ENCODE assay signal across 8 cellular contexts in the genomic region with DNA sequence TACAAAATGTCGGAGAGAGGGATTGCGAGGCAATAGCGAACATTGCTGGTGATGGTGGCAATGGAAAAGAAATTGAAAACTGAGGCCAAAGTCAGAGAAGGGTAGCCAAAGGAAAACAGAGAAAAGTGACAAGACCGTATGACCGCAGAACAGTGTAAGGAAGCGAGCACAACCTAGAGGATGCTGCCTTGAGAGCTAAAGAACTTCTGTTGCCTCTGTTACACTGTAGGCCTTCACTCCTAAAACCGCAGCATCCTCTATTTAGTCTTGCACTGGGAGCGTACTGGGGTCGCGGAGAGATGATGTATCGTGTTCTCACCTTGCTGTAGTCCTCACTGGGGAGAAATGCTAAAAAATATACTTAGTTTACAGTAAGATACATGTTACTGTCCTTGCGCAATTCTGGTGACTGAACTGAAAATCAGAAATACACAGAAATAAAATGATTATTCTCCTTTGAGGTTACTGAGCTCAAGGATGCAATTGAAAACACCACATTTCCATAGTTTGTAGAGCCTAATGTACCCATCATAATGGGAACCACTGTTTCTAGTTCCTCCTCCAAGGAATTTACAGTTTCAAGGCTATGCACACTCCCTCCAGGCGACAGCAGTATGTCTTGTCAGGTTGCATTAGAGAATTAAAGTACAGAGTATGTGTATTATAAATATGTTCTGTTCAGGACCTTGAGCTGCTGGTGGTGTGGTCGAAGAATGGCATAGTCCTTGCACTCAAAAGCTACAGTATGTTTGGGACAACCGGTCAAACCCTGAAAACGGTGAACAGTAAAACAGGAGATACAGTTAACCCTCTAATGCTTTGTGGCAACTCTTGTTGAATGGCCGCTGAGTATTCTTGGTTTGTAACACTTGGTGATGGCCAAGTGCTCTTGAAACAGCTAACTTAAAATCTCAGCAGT. TPM values are rescaled to one million over a fixed set of nuclear protein-coding genes. Genes with fewer than 3 reads are reported as not detected.
DNase-seq lines count a peak whose midpoint lies in the region; ATAC-seq and TF ChIP-seq lines count a peak whose summit lies in the region.

No MANE protein-coding gene starts in this region.

- H3K4me3 Mint-ChIP-seq in CD4-positive, CD25-positive, alpha-beta regulatory T cell = peak overlapping the region; percentile 97 to 100 (median 100)
- peak overlapping the region; percentile 88 for H3K4me3 Mint-ChIP-seq in H9
- H3K4me3 Mint-ChIP-seq in endodermal cell = peak overlapping the region; percentile 72
- peak overlapping the region; percentile 99 for H3K4me3 Mint-ChIP-seq in natural killer cell

- no peak overlapping the region for H3K56ac ChIP-seq in H9 (ENCODE audit: insufficient read length, low read depth, low read length)

- H4K20me1 ChIP-seq in H9 (ENCODE audit: control insufficient read depth, insufficient read depth, insufficient read length) = no peaks in the 10 kb centered on the region

- no peaks in the 10 kb centered on the region for H3K36me3 ChIP-seq in CD4-positive, CD25-positive, alpha-beta regulatory T cell (ENCODE audit: control insufficient read depth, insufficient read depth, low read length)
- H3K36me3 ChIP-seq in SK-N-MC (ENCODE audit: insufficient read depth, low read length) (no peaks in the 10 kb centered on the region), endodermal cell (ENCODE audit: control insufficient read depth, insufficient read depth, low read length) (no peaks in the 10 kb centered on the region)

- H2BK20ac ChIP-seq in H9 (ENCODE audit: low read depth, low read length, poor library complexity, severe bottlenecking) = no peak overlapping the region

- peak overlapping the region; percentile 96 for H3K27ac ChIP-seq in CD4-positive, CD25-positive, alpha-beta regulatory T cell (ENCODE audit: insufficient read depth, low read length, poor library complexity, severe bottlenecking)
- H3K27ac ChIP-seq in H9 (ENCODE audit: insufficient read length, low read depth, low read length) (peak overlapping the region; percentile 46), SK-N-MC (peak overlapping the region; percentile 67), endodermal cell (ENCODE audit: low read depth, low read length) (peak overlapping the region; percentile 49)

- H2BK12ac ChIP-seq in H9 (ENCODE audit: insufficient read length, low read depth, low read length) = no peak overlapping the region

- peak; percentile 10 to 68 (median 52) for DNase-seq in CD4-positive, CD25-positive, alpha-beta regulatory T cell
- peak; percentile 39 for DNase-seq in H9
- no peak for DNase-seq in SK-N-MC (ENCODE audit: low read depth, low spot score)
- peak; percentile 50 for DNase-seq in endodermal cell
- peak; percentile 34 for DNase-seq in natural killer cell
- no peak for DNase-seq in NCI-H524 treated with DMSO at 0.1 percent for 48 hours (lab: John Stamatoyannopoulos, UW)
- no peak for DNase-seq in NCI-H2081 treated with DMSO at 0.1 percent for 48 hours (lab: John Stamatoyannopoulos, UW)

- peaks cover 10% of the 10 kb centered on the region for H3K36me3 Mint-ChIP-seq in CD4-positive, CD25-positive, alpha-beta regulatory T cell
- H3K36me3 Mint-ChIP-seq in H9 (ENCODE audit: insufficient read depth in 1 of 3, low read depth in 3 of 3) = no peaks in the 10 kb centered on the region
- no peaks in the 10 kb centered on the region for H3K36me3 Mint-ChIP-seq in endodermal cell (ENCODE audit: low read depth)
- H3K36me3 Mint-ChIP-seq in natural killer cell = no peaks in the 10 kb centered on the region

- peaks cover 11% of the 10 kb centered on the region for H3K23me2 ChIP-seq in H9 (ENCODE audit: insufficient read length, low read depth, low read length, poor library complexity, severe bottlenecking)

- no peak overlapping the region for H2BK15ac ChIP-seq in H9 (ENCODE audit: low read depth, low read length)

- WGBS in H9 (ENCODE audit: extremely low coverage, insufficient read length, low lambda C conversion rate) = no CpG with 5 or more reads among the region's 17 CpGs
- 15 to 16% methylated on average over 10 to 17 of the region's 17 CpGs for WGBS in endodermal cell (ENCODE audit: insufficient coverage in 1 of 2, insufficient read length in 1 of 2), 2 experiments

- TF ChIP-seq CTCF in H9 (conservative IDR thresholded peaks at IDR 0.05) (no peak), endodermal cell (conservative IDR thresholded peaks at IDR 0.05) (no peak), natural killer cell (IDR thresholded peaks at IDR 0.05) (no peak)

- ATAC-seq in CD4-positive, CD25-positive, alpha-beta regulatory T cell (ENCODE audit: low read depth in 2 of 2) = peak in 1 of 2 donors; percentile 16
- ATAC-seq in natural killer cell = peak in 1 of 3 donors; percentile 18
- ATAC-seq in HG03342 (IDR thresholded peaks at IDR 0.05; ENCODE audit: unreplicated experiment) = no peak

- intact Hi-C loops in natural killer cell (cut with micrococcal nuclease) = loop anchor here (2.0 to 10.0 kb wide), 6 partner anchors 55 to 633 kb away; a partner anchor contains a TSS

- no peak overlapping the region for H2BK120ac ChIP-seq in H9 (ENCODE audit: low read depth, low read length, poor library complexity, severe bottlenecking)

- H3K27me3 Mint-ChIP-seq in CD4-positive, CD25-positive, alpha-beta regulatory T cell = no peaks in the 10 kb centered on the region
- H3K27me3 Mint-ChIP-seq in H9 (ENCODE audit: low read depth) (no peaks in the 10 kb centered on the region), endodermal cell (ENCODE audit: insufficient read depth) (no peaks in the 10 kb centered on the region), natural killer cell (ENCODE audit: low read depth in 2 of 2) (no peaks in the 10 kb centered on the region)

- H3K79me2 ChIP-seq in H9 (ENCODE audit: insufficient read depth, low read length) = peaks cover 2% of the 10 kb centered on the region; the same call in 1 of the 2 replicates

- H3K4me2 ChIP-seq in H9 (ENCODE audit: insufficient read depth, insufficient read length, low read length) = peak overlapping the region; percentile 84

- H3K9ac ChIP-seq in H9 (ENCODE audit: extremely low read depth, insufficient read length, low read length) = peak overlapping the region; percentile 71
- H3K9ac ChIP-seq in SK-N-MC (ENCODE audit: insufficient read length) = peak overlapping the region; percentile 80
- H3K9ac ChIP-seq in endodermal cell (ENCODE audit: extremely low read depth, low read length, poor library complexity, severe bottlenecking) = peak overlapping the region; percentile 74

- H3T11ph ChIP-seq in H9 (ENCODE audit: low read length) = no peak overlapping the region

- H4K91ac ChIP-seq in H9 (ENCODE audit: insufficient read length, low read depth, low read length) = no peak overlapping the region

- H3K27ac Mint-ChIP-seq in CD4-positive, CD25-positive, alpha-beta regulatory T cell = peak overlapping the region; percentile 99 to 100 (median 99)
- H3K27ac Mint-ChIP-seq in H9 (peak overlapping the region; percentile 94 to 99 (median 96)), endodermal cell (peak overlapping the region; percentile 92), natural killer cell (peak overlapping the region; percentile 96 to 99)

- H3K14ac ChIP-seq in H9 (ENCODE audit: insufficient read depth, low read length) = no peak overlapping the region

- H3K23ac ChIP-seq in H9 (ENCODE audit: insufficient read length, low read depth, low read length) = no peak overlapping the region

- H2AK5ac ChIP-seq in H9 (ENCODE audit: insufficient read length, low read length) = no peak overlapping the region

- H3K9me3 Mint-ChIP-seq in CD4-positive, CD25-positive, alpha-beta regulatory T cell = peaks cover 0 to 1% (median 0%) of the 10 kb centered on the region in 7 donors
- H3K9me3 Mint-ChIP-seq in H9 (no peaks in the 10 kb centered on the region; a peak in 1 of 5 replicates), endodermal cell (no peaks in the 10 kb centered on the region), natural killer cell (no peaks in the 10 kb centered on the region)

- H3K9me3 ChIP-seq in CD4-positive, CD25-positive, alpha-beta regulatory T cell (ENCODE audit: control insufficient read depth in 2 of 2, low read length in 2 of 2) = no peaks in the 10 kb centered on the region
- no peaks in the 10 kb centered on the region for H3K9me3 ChIP-seq in H9 (ENCODE audit: control insufficient read depth, low read depth, low read length)
- H3K9me3 ChIP-seq in SK-N-MC (ENCODE audit: low read depth, low read length) = no peaks in the 10 kb centered on the region
- no peaks in the 10 kb centered on the region for H3K9me3 ChIP-seq in endodermal cell (ENCODE audit: control insufficient read depth, low read length)

- no peak overlapping the region for H3K4ac ChIP-seq in H9 (ENCODE audit: low read depth, low read length)

- H3K27me3 ChIP-seq in CD4-positive, CD25-positive, alpha-beta regulatory T cell (ENCODE audit: control insufficient read depth, insufficient read depth, low read length) = no peaks in the 10 kb centered on the region
- H3K27me3 ChIP-seq in H9 (ENCODE audit: insufficient read depth, low read length) = no peaks in the 10 kb centered on the region
- peaks cover 6% of the 10 kb centered on the region for H3K27me3 ChIP-seq in endodermal cell (ENCODE audit: control insufficient read depth, insufficient read depth, low read length, poor library complexity, severe bottlenecking)

- H2AFZ ChIP-seq in H9 (ENCODE audit: low read length) = no peak overlapping the region

- H3K79me1 ChIP-seq in H9 (ENCODE audit: insufficient read depth, low read depth, low read length, poor library complexity, severe bottlenecking) = no peaks in the 10 kb centered on the region

- peak overlapping the region; percentile 85 for H3K4me3 ChIP-seq in CD4-positive, CD25-positive, alpha-beta regulatory T cell (ENCODE audit: low read depth, low read length)
- H3K4me3 ChIP-seq in SK-N-MC (peak overlapping the region; percentile 93), endodermal cell (ENCODE audit: low read length) (peak overlapping the region; percentile 98)

- peaks cover 44% of the 10 kb centered on the region for H3K4me1 ChIP-seq in CD4-positive, CD25-positive, alpha-beta regulatory T cell (ENCODE audit: control insufficient read depth, insufficient read depth, low read length, poor library complexity, severe bottlenecking)
- H3K4me1 ChIP-seq in H9 (ENCODE audit: insufficient read depth, low read length) (peaks cover 7% of the 10 kb centered on the region; the same call in 1 of the 2 replicates), endodermal cell (ENCODE audit: control insufficient read depth, insufficient read depth, low read length) (peaks cover 15% of the 10 kb centered on the region)

- no peak overlapping the region for H4K5ac ChIP-seq in H9 (ENCODE audit: insufficient read length, low read depth, low read length)

- no peak overlapping the region for H4K8ac ChIP-seq in H9 (replicated peaks; ENCODE audit: insufficient read length, low read depth, low read length)

- H3K4me1 Mint-ChIP-seq in CD4-positive, CD25-positive, alpha-beta regulatory T cell = peaks cover 9 to 57% (median 42%) of the 10 kb centered on the region in 4 donors
- peaks cover 28 to 41% of the 10 kb centered on the region in 2 experiments for H3K4me1 Mint-ChIP-seq in H9
- peaks cover 37% of the 10 kb centered on the region for H3K4me1 Mint-ChIP-seq in endodermal cell
- peaks cover 44 to 59% of the 10 kb centered on the region in 2 donors for H3K4me1 Mint-ChIP-seq in natural killer cell

- H3K18ac ChIP-seq in H9 (ENCODE audit: insufficient read length, low read depth, low read length) = peak overlapping the region; percentile 18

- no peak overlapping the region for H2BK5ac ChIP-seq in H9 (ENCODE audit: insufficient read length, low read length)

RNA-seq across cellular contexts. Expression of a gene that starts 1.3 kb away (rescaled TPM):
- 56.4 TPM for total RNA-seq in CD4-positive, CD25-positive, alpha-beta regulatory T cell
- polyA plus RNA-seq in CD4-positive, CD25-positive, alpha-beta regulatory T cell = 10 to 100 TPM; 37.7 to 61.3 (median 52.1) TPM
- total RNA-seq in H9 (2021) = 9.6 and 10.0 TPM in 2 replicates
- total RNA-seq in endodermal cell = 10 to 100 TPM; 24.2 to 26.8 TPM
- polyA plus RNA-seq in endodermal cell (2013, experiment 1 of 2) = 21.3 TPM
- 23.9 TPM for polyA plus RNA-seq in endodermal cell (2013, experiment 2 of 2)
- 10 to 100 TPM; 34.1 to 57.5 (median 42.1) TPM for total RNA-seq in natural killer cell

Comparison
In these comparisons a context has a peak if more than half of its experiments do, and no peak if none do; other contexts are left out.
1. DNase-seq: peak in CD4-positive, CD25-positive, alpha-beta regulatory T cell (3 of 3), H9 (single experiment), endodermal cell (single experiment) and natural killer cell (single experiment); none in SK-N-MC (single experiment), NCI-H524 treated with DMSO at 0.1 percent for 48 hours (single experiment) and NCI-H2081 treated with DMSO at 0.1 percent for 48 hours (single experiment).
2. H3K27ac ChIP-seq: peak in every context shown above with its lines; median percentile 96 in CD4-positive, CD25-positive, alpha-beta regulatory T cell; 67 in SK-N-MC; 49 in endodermal cell; 46 in H9.
3. Peak in every context shown above with its lines, with median percentiles within 50 percentile points of each other: H3K4me3 ChIP-seq, H3K27ac Mint-ChIP-seq, H3K4me3 Mint-ChIP-seq and H3K9ac ChIP-seq.